ENCODE assay signal across 8 cellular contexts in the genomic region with DNA sequence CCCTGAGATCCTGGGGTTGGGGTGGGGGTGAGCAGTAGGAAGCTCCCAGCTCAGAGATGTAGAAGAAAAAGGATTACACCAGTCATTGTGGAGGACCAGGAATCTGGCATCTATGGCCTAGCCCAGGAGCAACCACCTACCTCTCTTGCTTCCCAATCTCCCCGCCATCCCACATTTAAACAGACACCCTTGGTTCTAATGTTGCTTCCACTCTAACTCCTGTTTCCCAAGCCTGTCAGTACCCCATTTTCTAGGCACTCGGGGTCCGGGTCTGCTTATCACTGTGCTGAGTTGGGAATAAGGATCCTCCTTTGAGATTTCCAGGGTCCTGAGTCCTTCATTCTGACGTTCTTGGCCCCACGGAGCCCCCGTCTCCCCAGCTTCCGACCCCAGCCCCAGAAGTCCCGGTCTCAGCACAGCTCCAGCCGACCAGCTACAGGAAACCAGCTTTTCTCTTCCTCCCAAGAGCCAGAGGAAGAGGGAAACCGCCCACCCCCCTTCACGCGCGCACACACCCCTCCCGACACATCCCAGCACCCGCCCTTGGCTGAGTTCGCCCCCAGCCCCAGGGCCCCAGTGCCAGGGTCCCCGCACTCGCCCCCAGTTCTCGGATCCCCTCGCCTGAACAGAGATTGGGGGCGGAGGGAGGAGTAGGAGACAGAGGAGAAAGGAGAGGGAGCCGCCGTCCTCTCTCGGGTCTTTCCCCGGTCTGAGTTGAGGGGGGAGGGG. TPM values are rescaled to one million over a fixed set of nuclear protein-coding genes. Genes with fewer than 3 reads are reported as not detected.
DNase-seq lines count a peak whose midpoint lies in the region; ATAC-seq and TF ChIP-seq lines count a peak whose summit lies in the region.

No MANE protein-coding gene starts in this region.

- H3K4me3 Mint-ChIP-seq in MCF 10A (ENCODE audit: unreplicated experiment) (peak overlapping the region; percentile 94), memory B cell (peak overlapping the region; percentile 82)

- H3K4me1 Mint-ChIP-seq in MCF 10A (ENCODE audit: insufficient read depth, unreplicated experiment) = peaks cover 56% of the 10 kb centered on the region
- H3K4me1 Mint-ChIP-seq in memory B cell = peaks cover 47% of the 10 kb centered on the region

- H3K27me3 ChIP-seq in upper lobe of left lung = no peaks in the 10 kb centered on the region

- ATAC-seq in memory B cell (ENCODE audit: low read depth) = no peak
- peak in 1 of 2 donors; percentile 36 for ATAC-seq in upper lobe of left lung (ENCODE audit: low FRiP score in 2 of 2)

- peak overlapping the region; percentile 85 to 95 (median 92) for H3K27ac ChIP-seq in upper lobe of left lung

- CTCF ChIA-PET in MCF 10A (lab: Yijun Ruan, JAX) = interaction anchor here (0.6 to 14.2 kb wide), 12 partner anchors 8 to 1557 kb away, joined by 3 to 316 read pairs (median 4); no protein-coding TSS in a partner anchor

- H3K9me3 Mint-ChIP-seq in MCF 10A (ENCODE audit: unreplicated experiment) (no peaks in the 10 kb centered on the region), memory B cell (no peaks in the 10 kb centered on the region)

- BruUV-seq in MCF 10A (replicated peaks; lab: Mats Ljungman, UMichigan) = TSS peak; percentile 51

- intact Hi-C loops in MCF 10A (cut with micrococcal nuclease) = no loop called here

- TF ChIP-seq POLR2A in upper lobe of left lung (IDR thresholded peaks at IDR 0.05) = no peak

- no peak for TF ChIP-seq EP300 in upper lobe of left lung (IDR thresholded peaks at IDR 0.05)

- 14 to 17% methylated on average over 18 to 21 of the region's 25 CpGs for WGBS in upper lobe of left lung, 2 donors

- H3K4me3 ChIP-seq in upper lobe of left lung = peak overlapping the region; percentile 60 to 88 (median 82)

- peaks cover 6% of the 10 kb centered on the region for H3K36me3 Mint-ChIP-seq in MCF 10A (ENCODE audit: insufficient read depth, unreplicated experiment)
- no peaks in the 10 kb centered on the region for H3K36me3 Mint-ChIP-seq in memory B cell

- no peak for TF ChIP-seq CTCF in MCF 10A (IDR thresholded peaks at IDR 0.05; ENCODE audit: unreplicated experiment)
- TF ChIP-seq CTCF in upper lobe of left lung (IDR thresholded peaks at IDR 0.05) = no peak

- H3K27me3 Mint-ChIP-seq in MCF 10A (ENCODE audit: insufficient read depth, unreplicated experiment) = no peaks in the 10 kb centered on the region
- peaks cover 9% of the 10 kb centered on the region for H3K27me3 Mint-ChIP-seq in memory B cell

- no peaks in the 10 kb centered on the region for H3K9me3 ChIP-seq in upper lobe of left lung

- DNase-seq in stimulated activated CD4-positive, alpha-beta T cell treated with anti-CD3 and anti-CD28 coated beads, Interleukin-15, amount 100 ng/mL, for 24 hours = peak; percentile 48
- DNase-seq in stimulated activated CD4-positive, alpha-beta T cell treated with anti-CD3 and anti-CD28 coated beads, Interleukin-4, amount 100 ng/mL, for 24 hours = no peak
- DNase-seq in MCF 10A (ENCODE audit: unreplicated experiment) (peak; percentile 37), memory B cell (ENCODE audit: low spot score in 2 of 2) (no peak), upper lobe of left lung (peak; percentile 54 to 78), COR-L47 (lab: John Stamatoyannopoulos, UW) (no peak), SK-N-DZ (ENCODE audit: low spot score) (no peak)
- no peak for DNase-seq in activated CD4-positive, CD25-positive, alpha-beta regulatory T cell (lab: John Stamatoyannopoulos, UW)

- H3K4me1 ChIP-seq in upper lobe of left lung = peaks cover 52 to 78% (median 63%) of the 10 kb centered on the region in 4 donors

- H3K27ac Mint-ChIP-seq in MCF 10A (ENCODE audit: low read depth, unreplicated experiment) (peak overlapping the region; percentile 93), memory B cell (peak overlapping the region; percentile 77)

- POLR2A ChIA-PET in MCF 10A (lab: Yijun Ruan, JAX) = interaction anchor here (1.1 to 11.6 kb wide), 6 partner anchors 13 to 137 kb away, joined by 3 to 108 read pairs (median 4); a partner anchor contains a TSS

- H3K36me3 ChIP-seq in upper lobe of left lung = no peaks in the 10 kb centered on the region

RNA-seq across cellular contexts. Expression of a gene that starts 1.2 kb away (rescaled TPM):
- total RNA-seq in MCF 10A (2022) (110 and 184 TPM in 2 replicates), upper lobe of left lung (100 to 1,000 TPM in 2 of 6 donors, 10 to 100 TPM in 4; 48.3 to 146 (median 92.6) TPM)
- 0.05 TPM in 1 of 2 replicates, not detected in the other for polyA plus RNA-seq in SK-N-DZ (2014; cell fraction: cytosol; rRNA removed)
- 0.05 and 0.12 TPM in 2 replicates for polyA plus RNA-seq in SK-N-DZ (2014; cell fraction: nucleus; rRNA removed)

RNA-seq across cellular contexts. Expression of a gene that starts 33.3 kb away (rescaled TPM):
- total RNA-seq in MCF 10A (2022) (8.3 and 9.0 TPM in 2 replicates), upper lobe of left lung (10 to 100 TPM; 18.5 to 43.8 (median 23.0) TPM)
- 19.5 and 30.2 TPM in 2 replicates for polyA plus RNA-seq in SK-N-DZ (2014; cell fraction: cytosol; rRNA removed)
- polyA plus RNA-seq in SK-N-DZ (2014; cell fraction: nucleus; rRNA removed) = 7.6 and 21.2 TPM in 2 replicates

RNA-seq across cellular contexts. Expression of a gene that starts 53.6 kb away (rescaled TPM):
- 0.17 TPM in 1 of 2 replicates, not detected in the other for total RNA-seq in MCF 10A (2022)
- 1 to 10 TPM in 3 of 6 donors, under 1 TPM in 1, not detected in 2; 0.39 to 2.1 (median 1.1) TPM for total RNA-seq in upper lobe of left lung
- polyA plus RNA-seq in SK-N-DZ (2014; cell fraction: cytosol; rRNA removed) = not detected in 2 replicates
- not detected in 2 replicates for polyA plus RNA-seq in SK-N-DZ (2014; cell fraction: nucleus; rRNA removed)

RNA-seq across cellular contexts. Expression of a gene that starts 55.5 kb away (rescaled TPM):
- total RNA-seq in MCF 10A (2022) = not detected in 2 replicates
- total RNA-seq in upper lobe of left lung = 1 to 10 TPM in 4 of 6 donors, not detected in 2; 1.4 to 4.6 (median 2.2) TPM
- polyA plus RNA-seq in SK-N-DZ (2014; cell fraction: cytosol; rRNA removed) = 182 and 238 TPM in 2 replicates
- 127 and 151 TPM in 2 replicates for polyA plus RNA-seq in SK-N-DZ (2014; cell fraction: nucleus; rRNA removed)

Comparison
In these comparisons a context has a peak if more than half of its experiments do, and no peak if none do; other contexts are left out.
1. DNase-seq: peak in stimulated activated CD4-positive, alpha-beta T cell treated with anti-CD3 and anti-CD28 coated beads, Interleukin-15, amount 100 ng/mL, for 24 hours (single experiment), MCF 10A (single experiment) and upper lobe of left lung (2 of 2); none in stimulated activated CD4-positive, alpha-beta T cell treated with anti-CD3 and anti-CD28 coated beads, Interleukin-4, amount 100 ng/mL, for 24 hours (single experiment), memory B cell (0 of 2), COR-L47 (single experiment), activated CD4-positive, CD25-positive, alpha-beta regulatory T cell (0 of 4) and SK-N-DZ (single experiment).